ENCODE assay signal across 8 cellular contexts in the genomic region with DNA sequence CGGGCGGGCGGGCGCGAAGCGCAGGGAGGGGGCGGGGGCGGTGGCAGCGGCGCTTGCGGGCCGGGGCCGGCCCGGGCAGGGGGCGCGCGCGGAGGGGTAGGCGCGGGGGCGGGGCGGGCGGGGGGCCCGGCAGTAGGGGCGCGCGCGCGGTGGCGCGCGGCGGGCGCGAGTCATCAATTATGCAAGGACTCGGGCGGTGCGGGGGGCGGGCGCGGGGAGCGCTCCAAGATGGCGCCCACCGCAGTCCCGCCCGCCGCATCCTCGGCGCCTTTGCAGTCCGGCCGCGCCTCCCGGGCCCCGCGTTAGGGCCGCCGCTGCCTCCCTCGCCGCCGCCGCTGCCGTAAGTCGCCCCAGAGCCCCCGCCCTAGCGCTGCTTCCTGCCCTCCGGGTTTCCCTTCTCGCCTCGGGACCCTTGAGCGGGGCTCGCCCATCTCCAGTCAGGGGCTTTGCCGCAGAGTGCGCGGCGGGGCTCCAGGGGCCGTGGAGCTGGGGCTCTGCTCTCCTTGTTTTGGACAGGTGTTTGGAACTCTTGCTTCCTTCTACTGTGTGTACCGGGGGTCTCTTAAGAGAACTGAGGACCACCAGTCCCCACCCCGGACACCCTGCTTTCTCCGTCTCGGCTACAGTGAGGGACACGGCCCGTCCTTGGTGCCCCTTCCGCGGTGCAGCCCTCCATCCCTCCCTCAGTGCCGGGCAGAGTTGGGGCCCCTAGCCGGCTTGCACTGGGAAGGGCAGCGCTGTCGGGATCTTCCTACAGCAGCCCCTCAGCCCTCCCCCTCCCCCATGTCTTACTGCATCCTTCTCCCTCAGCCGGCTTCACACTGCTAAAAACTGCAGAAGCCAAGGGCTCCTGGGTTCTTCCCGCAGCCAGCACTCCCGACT. TPM values are rescaled to one million over a fixed set of nuclear protein-coding genes. Genes with fewer than 3 reads are reported as not detected.
DNase-seq lines count a peak whose midpoint lies in the region; TF ChIP-seq lines count a peak whose summit lies in the region.

A gene (plus strand): TSS at position 214 of the 882 bp plus-strand sequence. CDS start 71,585 bp downstream, outside the sequence.

- no peaks in the 10 kb centered on the region; the same call in none of the 2 replicates for H3K27me3 ChIP-seq in MG63

- H3K36me3 ChIP-seq in MG63, result no peaks in the 10 kb centered on the region

- H3K4me3 ChIP-seq in MG63 (peak within 1 kb of the TSS; percentile 66), WI38 (ENCODE audit: low read depth, low read length) (peak within 1 kb of the TSS; percentile 76)

- peak within 1 kb of the TSS; percentile 78 for H3K27ac ChIP-seq in caudate nucleus (ENCODE audit: low read depth, low read length)

- TF ChIP-seq CTCF in WI38 (IDR thresholded peaks at IDR 0.05; ENCODE audit: low read depth, low read length), result no peak

- peak; percentile 11 to 16 for DNase-seq in NOMO-1 (lab: John Stamatoyannopoulos, UW; ENCODE audit: unreplicated experiment in 2 of 2)
- DNase-seq in NOMO-1 treated with DMSO at 0.1 percent for 48 hours (lab: John Stamatoyannopoulos, UW; ENCODE audit: unreplicated experiment), result no peak
- DNase-seq in MG63, result peak; percentile 58
- peak in 43 of 61 donors; percentile 10 to 85 (median 54) for DNase-seq in caudate nucleus (lab: John Stamatoyannopoulos, UW)
- peak; percentile 5 for DNase-seq in kidney glomerular epithelial cell (lab: John Stamatoyannopoulos, UW)
- DNase-seq in stimulated activated CD4-positive, alpha-beta T cell treated with anti-CD3 and anti-CD28 coated beads, Interleukin-2, amount 100 ng/mL, for 24 hours, result peak; percentile 52 to 66
- no peak for DNase-seq in middle frontal gyrus (ENCODE audit: extremely low spot score, low spot score)

- no peaks in the 10 kb centered on the region for H3K9me3 ChIP-seq in MG63

RNA-seq across cellular contexts. Expression of the gene that starts here (rescaled TPM):
- 1.4 and 10.0 TPM in 2 replicates for total RNA-seq in MG63 (2014; rRNA removed; shearing (Covaris generic); ENCODE audit: low replicate concordance)

Comparison
In these comparisons a context has a peak if more than half of its experiments do, and no peak if none do; other contexts are left out.
1. DNase-seq: peak in NOMO-1 (2 of 2), MG63 (single experiment), caudate nucleus (43 of 61), kidney glomerular epithelial cell (single experiment) and stimulated activated CD4-positive, alpha-beta T cell treated with anti-CD3 and anti-CD28 coated beads, Interleukin-2, amount 100 ng/mL, for 24 hours (2 of 2); none in NOMO-1 treated with DMSO at 0.1 percent for 48 hours (single experiment) and middle frontal gyrus (single experiment).